ENCODE assay signal across 8 cellular contexts in the genomic region with DNA sequence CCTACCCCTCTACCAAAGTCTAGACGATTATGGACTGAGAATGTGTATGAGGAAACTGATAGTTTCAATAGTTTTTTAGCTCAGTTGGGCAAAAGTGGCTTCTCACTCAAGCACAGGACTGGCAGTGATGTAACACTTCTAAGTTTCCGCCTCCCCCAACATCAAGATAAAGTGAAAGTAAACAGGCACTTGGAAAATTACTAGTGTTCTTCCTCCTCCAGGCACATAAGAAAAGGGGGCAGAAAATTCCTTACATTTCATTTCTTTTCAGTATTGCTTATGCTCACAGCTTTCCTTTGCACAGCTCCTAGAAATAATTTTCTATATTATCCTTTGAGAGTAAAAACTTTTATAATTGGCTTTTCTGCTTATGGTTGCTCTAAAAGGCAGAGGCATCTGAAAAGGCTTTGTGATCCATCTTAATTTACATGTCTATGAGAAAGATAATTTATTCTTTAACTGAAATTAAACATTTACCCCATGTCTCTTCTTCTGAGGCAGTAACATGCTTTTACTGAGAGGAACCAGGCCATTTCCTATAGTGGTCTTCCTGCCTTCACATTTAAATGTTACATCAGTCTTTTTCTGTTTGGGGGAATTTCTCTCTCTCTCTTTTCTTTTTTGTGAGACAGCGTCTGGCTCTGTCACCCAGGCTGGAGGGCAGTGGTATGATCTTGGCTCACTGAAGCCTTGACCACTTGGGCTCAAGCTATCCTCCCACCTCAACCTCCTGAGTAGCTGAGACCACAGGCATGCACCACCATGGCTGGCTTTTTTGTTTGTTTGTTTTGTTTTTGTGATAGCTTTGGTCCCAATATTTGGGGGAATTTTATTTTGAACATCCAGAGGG.
A peak's percentile ranks its signal among the peaks of the same experiment; 100 is the strongest.
DNase-seq lines count a peak whose midpoint lies in the region; ATAC-seq and TF ChIP-seq lines count a peak whose summit lies in the region.

No MANE protein-coding gene starts in this region.

- POLR2A ChIA-PET in RWPE1 (lab: Yijun Ruan, JAX; ENCODE audit: low non-redundant PET), result no interaction called here

- H3K9ac ChIP-seq in iPS-15b (ENCODE audit: low read depth, low read length), result peak overlapping the region; percentile 66

- CTCF ChIA-PET in RWPE1 (lab: Yijun Ruan, JAX), result no interaction called here

- H3K27ac ChIP-seq in RWPE1, result peak overlapping the region; percentile 78
- peak overlapping the region in 20 of 21 experiments; percentile 69 to 96 (median 82) for H3K27ac ChIP-seq in skin epidermis

- no peaks in the 10 kb centered on the region for H3K9me3 ChIP-seq in iPS-15b (ENCODE audit: control insufficient read depth, insufficient read depth, low read length)

- H3K4me3 ChIP-seq in iPS-15b (ENCODE audit: low read depth, low read length), result no peak overlapping the region
- peak overlapping the region in 5 of 7 experiments; percentile 4 to 23 (median 6) for H3K4me3 ChIP-seq in skin epidermis

- DNase-seq in DMS114 treated with DMSO at 0.1 percent for 48 hours (lab: John Stamatoyannopoulos, UW; ENCODE audit: unreplicated experiment) (peak; percentile 90), RWPE1 (ENCODE audit: low spot score) (peak; percentile 56), astrocyte of the hippocampus (ENCODE audit: low read depth, low spot score) (peak; percentile 79), NCI-H187 treated with DMSO at 0.1 percent for 48 hours (lab: John Stamatoyannopoulos, UW) (no peak)

- peaks cover 20% of the 10 kb centered on the region for H3K4me1 ChIP-seq in iPS-15b (ENCODE audit: control insufficient read depth, insufficient read depth, low read length)

- no peaks in the 10 kb centered on the region for H3K36me3 ChIP-seq in iPS-15b (ENCODE audit: control insufficient read depth, insufficient read depth, low read length)

- H3K27me3 ChIP-seq in iPS-15b (ENCODE audit: control insufficient read depth, insufficient read depth, low read length), result no peaks in the 10 kb centered on the region

- peak; percentile 51 for ATAC-seq in GM19397 (IDR thresholded peaks at IDR 0.05; ENCODE audit: unreplicated experiment)
- peak; percentile 72 for ATAC-seq in HG03457 (IDR thresholded peaks at IDR 0.05; ENCODE audit: unreplicated experiment)

- no peak for TF ChIP-seq CTCF in RWPE1 (conservative IDR thresholded peaks at IDR 0.05; ENCODE audit: low read depth)
